ENCODE assay signal across 22 cellular contexts in the genomic region with DNA sequence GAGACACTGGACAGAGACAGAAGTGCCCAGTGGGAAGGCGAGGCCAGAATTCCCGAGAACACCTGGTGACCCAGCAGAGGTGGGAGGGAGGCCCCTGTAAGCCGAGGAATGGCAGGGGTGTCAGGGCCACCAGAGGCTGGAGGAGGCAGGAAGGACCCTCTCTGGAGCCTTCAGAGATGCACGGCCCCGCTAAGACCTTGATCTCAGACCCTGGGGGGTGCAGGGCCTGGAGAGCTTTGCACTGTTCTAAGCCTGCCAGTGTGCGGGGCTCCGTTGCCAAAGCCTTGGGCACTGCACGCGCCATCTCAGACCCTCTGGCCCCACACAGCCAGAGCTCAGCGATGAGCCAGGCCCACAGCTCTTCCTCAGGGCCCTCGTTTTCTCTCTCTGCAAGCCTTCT.
"Had no signal": no experiment of that assay in that cellular context is flagged by ENCODE, and none has a peak within 500 bp of the region (broad histone marks: within the 10 kb centered on the region; RNA-seq: fewer than 3 reads in every experiment).

No MANE protein-coding gene starts in this region.

- H3K79me2 ChIP-seq: parathyroid adenoma had no signal

- FAIRE-seq: keratinocyte had no signal

- H3K36me3 Mint-ChIP-seq: immature natural killer cell had no signal

- H3K4me1 Mint-ChIP-seq: immature natural killer cell, naive B cell had no signal

- H3K36me3 ChIP-seq: colonic mucosa, esophagus squamous epithelium, gastroesophageal sphincter, left ventricle myocardium inferior, tibial artery, upper lobe of left lung, vagina had no signal

- H3K27ac ChIP-seq: colonic mucosa, esophagus squamous epithelium, gastroesophageal sphincter, left ventricle myocardium inferior, parathyroid adenoma, psoas muscle, skin epidermis, tibial artery, upper lobe of left lung, vagina had no signal

- H3K27ac Mint-ChIP-seq: immature natural killer cell had no signal

- H3K4me3 Mint-ChIP-seq: immature natural killer cell had no signal

- H3K27me3 ChIP-seq: colonic mucosa, upper lobe of left lung, vagina had no signal

- H3K4me3 ChIP-seq: colonic mucosa, esophagus squamous epithelium, gastroesophageal sphincter, left ventricle myocardium inferior, lung, psoas muscle, skin epidermis, tibial artery, upper lobe of left lung, vagina had no signal

- ATAC-seq: gastroesophageal sphincter, psoas muscle, sciatic nerve had no signal

- H3K9ac ChIP-seq: parathyroid adenoma had no signal

- H3K4me1 ChIP-seq: colonic mucosa, esophagus squamous epithelium, gastroesophageal sphincter, left ventricle myocardium inferior, parathyroid adenoma, psoas muscle, tibial artery, upper lobe of left lung, vagina had no signal

- H3K9me3 ChIP-seq: colonic mucosa, left ventricle myocardium inferior, psoas muscle, vagina had no signal

- H2AFZ ChIP-seq: parathyroid adenoma had no signal

- DNase-seq: colonic mucosa; dermis blood vessel endothelial cell; esophagus squamous epithelium; foreskin fibroblast; glutamatergic neuron; immature natural killer cell; left ventricle myocardium inferior; mesenchymal stem cell; naive B cell; psoas muscle; retina; stimulated activated CD4-positive, alpha-beta T cell treated with anti-CD3 and anti-CD28 coated beads, Interleukin-12 subunit alpha, Interleukin-12 subunit beta, amount 100 ng/mL, for 4 hours; stimulated activated naive CD4-positive, alpha-beta T cell treated with Interleukin-2 at 50 U/mL for 16 hours had no signal
